Comparison of ENCODE assay signal across 13 cellular contexts in genomic region chr3:71385040-71385685, GRCh38.
DNase-seq lines count a peak whose midpoint lies in the region; ATAC-seq and TF ChIP-seq lines count a peak whose summit lies in the region.
"Had no signal": no experiment of that assay in that cellular context is flagged by ENCODE, and none has a peak within 500 bp of the region (broad histone marks: within the 10 kb centered on the region; RNA-seq: fewer than 3 reads in every experiment).

No MANE protein-coding gene starts in this region.

- ATAC-seq in Right ventricle myocardium superior (ENCODE audit: poor library complexity) (no peak), WTC11 (peak; percentile 25; the same call in 1 of the 2 replicates), GM21723 (IDR thresholded peaks at IDR 0.05; ENCODE audit: unreplicated experiment) (no peak), HG03571 (IDR thresholded peaks at IDR 0.05; ENCODE audit: unreplicated experiment) (no peak)
- ATAC-seq: GM12878 had no signal

- no peak overlapping the region for H3K9ac ChIP-seq in iPS-20b (ENCODE audit: low read depth, low read length)

- H3K4me3 Mint-ChIP-seq in WTC11, result no peak overlapping the region
- peak overlapping the region; percentile 9 for H3K4me3 Mint-ChIP-seq in type B pancreatic cell

- H3K36me3 Mint-ChIP-seq in WTC11, result peaks cover 3% of the 10 kb centered on the region; the same call in 1 of the 2 replicates
- peaks cover 4% of the 10 kb centered on the region for H3K36me3 Mint-ChIP-seq in type B pancreatic cell

- H3K27me3 ChIP-seq in cardiac muscle cell, result no peaks in the 10 kb centered on the region
- no peaks in the 10 kb centered on the region for H3K27me3 ChIP-seq in iPS-20b (ENCODE audit: insufficient read depth, low read length)
- H3K27me3 ChIP-seq: BE2C had no signal

- DNase-seq in cardiac muscle cell (ENCODE audit: low read depth in 1 of 2, low spot score in 1 of 2) (peak in 1 of 2 donors; percentile 43), Right ventricle myocardium superior (no peak), WTC11 (ENCODE audit: low spot score) (no peak), type B pancreatic cell (ENCODE audit: extremely low spot score, unreplicated experiment) (no peak), T-helper 9 cell (no peak)
- DNase-seq: BE2C; NCI-H1436; NCI-H446; stimulated activated CD8-positive, alpha-beta memory T cell treated with anti-CD3 and anti-CD28 coated beads, Interleukin-4, amount 100 ng/mL, for 48 hours had no signal

- H3K4me1 Mint-ChIP-seq in WTC11 (peaks cover 66% of the 10 kb centered on the region), type B pancreatic cell (ENCODE audit: unreplicated experiment) (peaks cover 42% of the 10 kb centered on the region)

- CTCF ChIA-PET in WTC11 (lab: Charles Lee), result interaction anchor here (0.5 to 2.5 kb wide), 2 partner anchors 12 to 329 kb away, joined by 3 to 16 read pairs; no protein-coding TSS in a partner anchor

- peak overlapping the region; percentile 75; the same call in 1 of the 2 replicates for H3K27ac Mint-ChIP-seq in WTC11
- peak overlapping the region; percentile 56 for H3K27ac Mint-ChIP-seq in type B pancreatic cell

- TF ChIP-seq CTCF in cardiac muscle cell (IDR thresholded peaks at IDR 0.05; ENCODE audit: low read depth, low read length) (no peak), WTC11 (IDR thresholded peaks at IDR 0.05) (no peak), type B pancreatic cell (conservative IDR thresholded peaks at IDR 0.05) (no peak)

- POLR2A ChIA-PET in WTC11 (lab: Charles Lee), result no interaction called here

- peak overlapping the region; percentile 59 for H3K27ac ChIP-seq in cardiac muscle cell
- H3K27ac ChIP-seq in iPS-20b (ENCODE audit: low read length), result no peak overlapping the region

- H3K4me1 ChIP-seq in cardiac muscle cell (ENCODE audit: low read depth), result peaks cover 18% of the 10 kb centered on the region
- peaks cover 40% of the 10 kb centered on the region for H3K4me1 ChIP-seq in iPS-20b (ENCODE audit: insufficient read depth, low read length)
- H3K4me1 ChIP-seq: BE2C had no signal

- no peaks in the 10 kb centered on the region for H3K27me3 Mint-ChIP-seq in WTC11 (ENCODE audit: low read depth)
- no peaks in the 10 kb centered on the region for H3K27me3 Mint-ChIP-seq in type B pancreatic cell

- H3K9me3 ChIP-seq in cardiac muscle cell (ENCODE audit: low read depth), result no peaks in the 10 kb centered on the region
- no peaks in the 10 kb centered on the region for H3K9me3 ChIP-seq in iPS-20b (ENCODE audit: insufficient read depth, low read depth, low read length)
- H3K9me3 ChIP-seq: BE2C had no signal

- intact Hi-C loops in Right ventricle myocardium superior (cut with DNase I), result no loop called here

- H3K36me3 ChIP-seq in cardiac muscle cell (no peaks in the 10 kb centered on the region), iPS-20b (ENCODE audit: insufficient read depth, low read depth, low read length) (no peaks in the 10 kb centered on the region)
- H3K36me3 ChIP-seq: BE2C had no signal

- peaks cover 3% of the 10 kb centered on the region for H3K9me3 Mint-ChIP-seq in WTC11
- H3K9me3 Mint-ChIP-seq in type B pancreatic cell, result no peaks in the 10 kb centered on the region

- no peak overlapping the region for H3K4me3 ChIP-seq in cardiac muscle cell
- peak overlapping the region; percentile 9; the same call in 1 of the 2 replicates for H3K4me3 ChIP-seq in iPS-20b (ENCODE audit: low read length)
- H3K4me3 ChIP-seq: GM12878 had no signal

TF ChIP-seq in WTC11, 78 proteins besides CTCF, POLR2A, EP300 and RAD21:
- no peak for TF ChIP-seq ZNF671 (CRISPR knock-in tag; IDR thresholded peaks at IDR 0.05)
- TF ChIP-seq ZNF219 (CRISPR knock-in tag; IDR thresholded peaks at IDR 0.05; ENCODE audit: borderline replicate concordance), result no peak
- TF ChIP-seq, protein P1, sequence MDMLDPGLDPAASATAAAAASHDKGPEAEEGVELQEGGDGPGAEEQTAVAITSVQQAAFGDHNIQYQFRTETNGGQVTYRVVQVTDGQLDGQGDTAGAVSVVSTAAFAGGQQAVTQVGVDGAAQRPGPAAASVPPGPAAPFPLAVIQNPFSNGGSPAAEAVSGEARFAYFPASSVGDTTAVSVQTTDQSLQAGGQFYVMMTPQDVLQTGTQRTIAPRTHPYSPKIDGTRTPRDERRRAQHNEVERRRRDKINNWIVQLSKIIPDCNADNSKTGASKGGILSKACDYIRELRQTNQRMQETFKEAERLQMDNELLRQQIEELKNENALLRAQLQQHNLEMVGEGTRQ (CRISPR knock-in tag; IDR thresholded peaks at IDR 0.05), result no peak
- TF ChIP-seq ZNF138 (CRISPR knock-in tag; conservative IDR thresholded peaks at IDR 0.05), result no peak
- no peak for TF ChIP-seq NR1H2 (CRISPR knock-in tag; IDR thresholded peaks at IDR 0.05)
- TF ChIP-seq HMGA2 (CRISPR knock-in tag; IDR thresholded peaks at IDR 0.05), result no peak
- no peak for TF ChIP-seq ZNF423 (CRISPR knock-in tag; IDR thresholded peaks at IDR 0.05)
